Comparison of ENCODE assay signal across 8 cellular contexts in the genomic region with DNA sequence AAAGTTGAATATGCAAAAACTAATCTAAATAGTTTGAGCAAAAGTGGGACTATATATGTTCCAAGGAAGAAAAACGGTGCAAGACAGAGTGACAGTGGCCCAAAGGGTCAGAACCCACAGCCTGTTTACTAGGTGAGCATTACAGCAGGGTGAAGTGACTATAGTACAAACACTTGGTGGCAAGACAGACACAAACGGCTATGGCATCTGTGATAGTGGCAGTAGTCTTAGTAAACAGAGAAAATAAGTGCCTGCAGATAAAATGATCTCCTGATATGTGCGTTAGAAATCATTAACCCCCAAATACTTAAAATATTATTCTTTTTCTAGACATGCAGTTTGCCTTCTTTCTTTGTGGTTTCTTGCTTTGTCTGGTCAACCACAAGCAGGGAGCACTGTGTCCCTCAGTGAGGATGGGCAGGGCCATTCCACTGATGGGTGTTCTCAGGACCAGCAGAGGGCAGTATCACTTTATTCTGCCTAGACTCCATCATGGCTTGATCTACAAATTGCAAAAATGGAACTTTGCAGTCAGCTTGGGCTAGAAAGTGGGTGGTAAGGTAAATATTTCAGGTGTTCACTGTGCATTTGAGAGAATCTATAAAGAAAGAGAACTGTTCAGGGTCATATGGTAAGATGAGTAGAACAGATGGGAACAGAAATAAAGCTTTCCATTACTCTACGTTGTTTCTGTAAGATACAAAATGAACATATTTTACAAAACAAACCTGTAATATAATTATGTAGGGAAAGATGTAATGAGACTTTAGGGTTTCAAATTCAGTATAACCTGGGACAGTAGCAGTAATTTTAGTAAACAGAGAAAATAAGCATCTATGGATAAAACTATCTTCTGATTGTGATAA.
DNase-seq lines count a peak whose midpoint lies in the region; ATAC-seq and TF ChIP-seq lines count a peak whose summit lies in the region.

No MANE protein-coding gene starts in this region.

- peak overlapping the region; percentile 1 for H3K27ac Mint-ChIP-seq in activated T-helper 1 cell treated with anti-CD3 and anti-CD28 coated beads, Interleukin-12 subunit alpha, Interleukin-12 subunit beta, Interleukin-2, Interleukin-4 antibody, amounts not matched to agents 30 ng/mL and 10 ng/mL and 1 ng/mL, durations not matched to agents 14 hours and 24 hours and 36 hours

- no peak overlapping the region for H3K4me3 ChIP-seq in psoas muscle

- ATAC-seq in GM21367 (IDR thresholded peaks at IDR 0.05; ENCODE audit: unreplicated experiment) (peak; percentile 93), psoas muscle (peak; percentile 75 to 91 (median 80)), GM21515 (IDR thresholded peaks at IDR 0.05; ENCODE audit: unreplicated experiment) (no peak)

- peak; percentile 63 for TF ChIP-seq CTCF in psoas muscle (IDR thresholded peaks at IDR 0.05)

- no peaks in the 10 kb centered on the region for H3K36me3 ChIP-seq in psoas muscle (ENCODE audit: insufficient read depth in 1 of 2, low read depth in 1 of 2)

- H3K27me3 ChIP-seq in psoas muscle (ENCODE audit: insufficient read depth in 3 of 3, low read length in 2 of 3): no peaks in the 10 kb centered on the region

- 82 to 90% (median 88%) methylated on average over 4 of the region's 4 CpGs for WGBS in psoas muscle, 3 donors

- peaks cover 3% of the 10 kb centered on the region for H3K36me3 Mint-ChIP-seq in activated T-helper 1 cell treated with anti-CD3 and anti-CD28 coated beads, Interleukin-12 subunit alpha, Interleukin-12 subunit beta, Interleukin-2, Interleukin-4 antibody, amounts not matched to agents 30 ng/mL and 10 ng/mL and 1 ng/mL, durations not matched to agents 14 hours and 24 hours and 36 hours (ENCODE audit: low read depth)

- H3K27me3 Mint-ChIP-seq in activated T-helper 1 cell treated with anti-CD3 and anti-CD28 coated beads, Interleukin-12 subunit alpha, Interleukin-12 subunit beta, Interleukin-2, Interleukin-4 antibody, amounts not matched to agents 30 ng/mL and 10 ng/mL and 1 ng/mL, durations not matched to agents 14 hours and 24 hours and 36 hours (ENCODE audit: insufficient read depth): peaks cover 4% of the 10 kb centered on the region

- DNase-seq in Daoy (ENCODE audit: low read depth) (peak; percentile 69), HT-29 (ENCODE audit: low spot score) (peak; percentile 93), OCI-M2 (lab: John Stamatoyannopoulos, UW; ENCODE audit: unreplicated experiment) (peak; percentile 31), globus pallidus (ENCODE audit: low spot score) (peak; percentile 47), psoas muscle (peak; percentile 26 to 57)
- DNase-seq in activated T-helper 1 cell treated with anti-CD3 and anti-CD28 coated beads, Interleukin-12 subunit alpha, Interleukin-12 subunit beta, Interleukin-2, Interleukin-4 antibody, amounts not matched to agents 30 ng/mL and 10 ng/mL and 1 ng/mL, durations not matched to agents 14 hours and 24 hours and 36 hours (ENCODE audit: low spot score): peak; percentile 11

- no peaks in the 10 kb centered on the region for H3K4me1 ChIP-seq in psoas muscle

- H3K4me1 Mint-ChIP-seq in activated T-helper 1 cell treated with anti-CD3 and anti-CD28 coated beads, Interleukin-12 subunit alpha, Interleukin-12 subunit beta, Interleukin-2, Interleukin-4 antibody, amounts not matched to agents 30 ng/mL and 10 ng/mL and 1 ng/mL, durations not matched to agents 14 hours and 24 hours and 36 hours (ENCODE audit: low read depth): peaks cover 34% of the 10 kb centered on the region

- H3K9me3 ChIP-seq in psoas muscle: no peaks in the 10 kb centered on the region

- intact Hi-C loops in activated T-helper 1 cell treated with anti-CD3 and anti-CD28 coated beads, Interleukin-12 subunit alpha, Interleukin-12 subunit beta, Interleukin-2, Interleukin-4 antibody, amounts not matched to agents 30 ng/mL and 10 ng/mL and 1 ng/mL, durations not matched to agents 14 hours and 24 hours and 36 hours (cut with micrococcal nuclease): loop anchor here (1.0 to 10.0 kb wide), 5 partner anchors 111 to 461 kb away; a partner anchor contains a TSS
- intact Hi-C loops in psoas muscle (cut with DNase I): loop anchor here (5.0 kb wide), 4 partner anchors 105 to 460 kb away; a partner anchor contains a TSS

- H3K9me3 Mint-ChIP-seq in activated T-helper 1 cell treated with anti-CD3 and anti-CD28 coated beads, Interleukin-12 subunit alpha, Interleukin-12 subunit beta, Interleukin-2, Interleukin-4 antibody, amounts not matched to agents 30 ng/mL and 10 ng/mL and 1 ng/mL, durations not matched to agents 14 hours and 24 hours and 36 hours: no peaks in the 10 kb centered on the region

- no peak overlapping the region for H3K4me3 Mint-ChIP-seq in activated T-helper 1 cell treated with anti-CD3 and anti-CD28 coated beads, Interleukin-12 subunit alpha, Interleukin-12 subunit beta, Interleukin-2, Interleukin-4 antibody, amounts not matched to agents 30 ng/mL and 10 ng/mL and 1 ng/mL, durations not matched to agents 14 hours and 24 hours and 36 hours

- H3K27ac ChIP-seq in psoas muscle: no peak overlapping the region

Comparison
In these comparisons a context has a peak if more than half of its experiments do, and no peak if none do; other contexts are left out.
1. DNase-seq: peak in every context shown above with its lines; median percentile 93 in HT-29; 69 in Daoy; 47 in globus pallidus; 42 in psoas muscle; 31 in OCI-M2; 11 in activated T-helper 1 cell treated with anti-CD3 and anti-CD28 coated beads, Interleukin-12 subunit alpha, Interleukin-12 subunit beta, Interleukin-2, Interleukin-4 antibody, amounts not matched to agents 30 ng/mL and 10 ng/mL and 1 ng/mL, durations not matched to agents 14 hours and 24 hours and 36 hours.